ENCODE assay signal across 24 cellular contexts in the genomic region with DNA sequence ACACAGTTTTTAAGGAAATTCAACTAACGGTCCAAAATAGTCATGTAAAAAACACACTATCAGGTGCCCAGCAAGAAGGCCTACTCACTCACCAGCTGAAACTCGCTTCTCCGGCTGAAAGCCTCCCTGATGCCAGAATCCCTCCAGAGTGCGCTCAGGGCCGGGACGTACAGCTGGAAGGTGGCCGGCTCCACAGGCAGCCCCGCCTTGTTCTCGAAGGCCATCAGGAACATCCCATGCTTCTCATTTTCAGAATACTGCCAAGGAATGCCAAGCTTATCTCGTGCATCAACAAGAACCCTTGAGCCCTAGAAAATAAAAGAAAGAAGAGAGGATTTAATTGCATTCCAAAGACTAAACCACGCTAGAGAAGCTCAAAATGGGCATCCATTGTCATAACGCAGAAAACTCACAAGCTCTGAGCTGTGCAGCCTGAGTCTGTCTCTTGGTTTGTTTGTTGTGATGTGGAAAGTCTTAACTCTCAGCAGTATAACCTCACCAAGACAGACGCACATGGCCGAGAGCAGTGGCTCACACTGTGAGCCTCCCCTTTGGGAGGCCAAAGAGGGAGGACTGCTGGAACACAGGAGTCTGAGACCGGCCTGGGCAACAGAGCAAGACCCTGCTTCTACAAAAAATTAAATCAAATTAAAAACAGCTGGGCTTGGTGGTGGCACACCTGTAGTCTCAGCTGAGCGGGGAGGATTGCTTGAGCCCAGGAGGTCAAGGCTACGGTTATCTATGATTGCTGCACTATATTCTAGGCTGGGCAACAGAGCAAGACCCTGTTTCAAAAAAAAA. TPM values are rescaled to one million over a fixed set of nuclear protein-coding genes. Genes with fewer than 3 reads are reported as not detected.
DNase-seq lines count a peak whose midpoint lies in the region; ATAC-seq and TF ChIP-seq lines count a peak whose summit lies in the region.
"Had no signal": no experiment of that assay in that cellular context is flagged by ENCODE, and none has a peak within 500 bp of the region (broad histone marks: within the 10 kb centered on the region; RNA-seq: fewer than 3 reads in every experiment).

No MANE protein-coding gene starts in this region.

- H3K9me3 ChIP-seq in mammary epithelial cell (replicated peaks; ENCODE audit: insufficient read depth, low read length): no peaks in the 10 kb centered on the region
- H3K9me3 ChIP-seq in adrenal gland (replicated peaks in 1 of 3): no peaks in the 10 kb centered on the region
- H3K9me3 ChIP-seq in uterus: no peaks in the 10 kb centered on the region
- H3K9me3 ChIP-seq: A549, gastroesophageal sphincter, tibial nerve had no signal

- H3K56ac ChIP-seq in mesendoderm (ENCODE audit: low read length): no peak overlapping the region

- H3K36me3 Mint-ChIP-seq in MCF 10A (ENCODE audit: insufficient read depth, unreplicated experiment): peaks cover 31% of the 10 kb centered on the region

- dilution Hi-C loops in mammary epithelial cell (cut with HindIII; ENCODE audit: low sequenced_read_pairs): no loop called here

- H3K4me1 ChIP-seq in mammary epithelial cell (ENCODE audit: insufficient read depth, low read length) (no peaks in the 10 kb centered on the region), adrenal gland (replicated peaks in 1 of 2) (peaks cover 0 to 22% of the 10 kb centered on the region in 2 donors), mesendoderm (ENCODE audit: control insufficient read depth, low read depth, low read length) (no peaks in the 10 kb centered on the region), uterus (peaks cover 0 to 4% of the 10 kb centered on the region in 2 donors)
- H3K4me1 ChIP-seq: neural progenitor cell had no signal

- H2AFZ ChIP-seq in mammary epithelial cell (ENCODE audit: low read depth, low read length): no peak overlapping the region
- H2AFZ ChIP-seq: GM23338, hepatocyte, neural progenitor cell had no signal

- H3K79me1 ChIP-seq in mesendoderm (ENCODE audit: low read length): peaks cover 23% of the 10 kb centered on the region

- no peaks in the 10 kb centered on the region for H3K9me3 Mint-ChIP-seq in MCF 10A (ENCODE audit: unreplicated experiment)
- H3K9me3 Mint-ChIP-seq: activated CD4-positive, alpha-beta memory T cell treated with anti-CD3 and anti-CD28 coated beads, Interleukin-2, amount 10 ng/mL, durations not matched to agents 7 days and 5 days; activated naive CD4-positive, alpha-beta T cell treated with anti-CD3 and anti-CD28 coated beads for 36 hours; CD4-positive, alpha-beta memory T cell; GM23338 had no signal

- TF ChIP-seq CTCF in MCF 10A (IDR thresholded peaks at IDR 0.05; ENCODE audit: unreplicated experiment) (no peak), mammary epithelial cell (conservative IDR thresholded peaks at IDR 0.05 in 1 of 2, IDR thresholded peaks at IDR 0.05 in 1 of 2; ENCODE audit: extremely low read depth in 1 of 2, insufficient read depth in 1 of 2, low read depth in 1 of 2, low read length in 2 of 2) (no peak), adrenal gland (IDR thresholded peaks at IDR 0.05) (no peak), uterus (IDR thresholded peaks at IDR 0.05) (no peak)

- H3K27ac ChIP-seq in mammary epithelial cell (ENCODE audit: insufficient read depth, low read depth, low read length) (no peak overlapping the region), adrenal gland (peak overlapping the region in 3 of 5 donors; percentile 28 to 75 (median 64)), mesendoderm (ENCODE audit: low read depth, low read length) (no peak overlapping the region), uterus (peak overlapping the region; percentile 78)
- H3K27ac ChIP-seq: A549, neural progenitor cell had no signal

- no peak overlapping the region for H2BK15ac ChIP-seq in mesendoderm (replicated peaks; ENCODE audit: low read depth)

- H3K4me2 ChIP-seq in mammary epithelial cell (ENCODE audit: insufficient read depth, low read depth, low read length): no peak overlapping the region
- no peak overlapping the region for H3K4me2 ChIP-seq in mesendoderm (ENCODE audit: low read length)
- H3K4me2 ChIP-seq: A549, GM23338, hepatocyte, neural progenitor cell had no signal

- TF ChIP-seq POLR2A in adrenal gland (IDR thresholded peaks at IDR 0.05) (peak in 1 of 2 donors; percentile 11), uterus (IDR thresholded peaks at IDR 0.05) (no peak)

- H3K4me1 Mint-ChIP-seq in MCF 10A (ENCODE audit: insufficient read depth, unreplicated experiment): no peaks in the 10 kb centered on the region
- H3K4me1 Mint-ChIP-seq: neural progenitor cell had no signal

- peak overlapping the region; percentile 68 for H3K27ac Mint-ChIP-seq in MCF 10A (ENCODE audit: low read depth, unreplicated experiment)
- H3K27ac Mint-ChIP-seq: activated CD4-positive, alpha-beta memory T cell treated with anti-CD3 and anti-CD28 coated beads, Interleukin-2, amount 10 ng/mL, durations not matched to agents 7 days and 5 days; activated naive CD4-positive, alpha-beta T cell treated with anti-CD3 and anti-CD28 coated beads for 36 hours; GM23338; neural progenitor cell had no signal

- H3K4me3 Mint-ChIP-seq in MCF 10A (ENCODE audit: unreplicated experiment): no peak overlapping the region
- H3K4me3 Mint-ChIP-seq: activated CD4-positive, alpha-beta memory T cell treated with anti-CD3 and anti-CD28 coated beads, Interleukin-2, amount 10 ng/mL, durations not matched to agents 7 days and 5 days; activated naive CD4-positive, alpha-beta T cell treated with anti-CD3 and anti-CD28 coated beads for 36 hours; CD4-positive, alpha-beta memory T cell; GM23338; neural progenitor cell had no signal

- in situ Hi-C loops in mammary epithelial cell (cut with MboI; ENCODE audit: low sequenced_read_pairs in 2 of 2): no loop called here

- CTCF ChIA-PET in MCF 10A (lab: Yijun Ruan, JAX) (interaction anchor here (0.6 kb wide), 1 partner anchor 648 kb away, joined by 3 read pairs; no protein-coding TSS in a partner anchor), mammary epithelial cell (lab: Charles Lee; ENCODE audit: low non-redundant PET) (no interaction called here)

- H2BK5ac ChIP-seq in mesendoderm (ENCODE audit: low read length): no peak overlapping the region

- no peak overlapping the region for H3K18ac ChIP-seq in mesendoderm (ENCODE audit: low read length)

- DNase-seq in MCF 10A (ENCODE audit: unreplicated experiment) (no peak), mammary epithelial cell (no peak), adrenal gland (peak in 6 of 7 donors; percentile 46 to 81 (median 76)), mesendoderm (no peak), uterus (no peak), T-helper 2 cell (no peak)
- DNase-seq: activated CD4-positive, alpha-beta memory T cell treated with anti-CD3 and anti-CD28 coated beads, Interleukin-2, amount 10 ng/mL, durations not matched to agents 7 days and 5 days; activated naive CD4-positive, alpha-beta T cell treated with anti-CD3 and anti-CD28 coated beads for 36 hours; amniotic stem cell; brain microvascular endothelial cell; CD4-positive, alpha-beta memory T cell; MV-4-11; NCI-H1436; NCI-H2081; Right ventricle myocardium superior; stimulated activated CD4-positive, alpha-beta T cell treated with anti-CD3 and anti-CD28 coated beads, Interleukin-4, amount 100 ng/mL, for 1 hour had no signal

- H3K23ac ChIP-seq in mesendoderm (ENCODE audit: low read length): peak overlapping the region; percentile 24

- ATAC-seq in HG02571 (IDR thresholded peaks at IDR 0.05; ENCODE audit: unreplicated experiment) (no peak), HG03469 (IDR thresholded peaks at IDR 0.05; ENCODE audit: unreplicated experiment) (no peak)
- ATAC-seq: A549, gastroesophageal sphincter, GM23338 had no signal

- WGBS in mammary epithelial cell (ENCODE audit: low coverage, missing lambda C conversion rate): 74% methylated on average over 16 of the region's 17 CpGs
- 49 to 65% (median 54%) methylated on average over 15 to 17 of the region's 17 CpGs for WGBS in adrenal gland, 4 donors
- WGBS in mesendoderm (ENCODE audit: extremely low coverage, insufficient coverage, low lambda C conversion rate): no CpG with 5 or more reads among the region's 17 CpGs

- no TSS peak for BruUV-seq in MCF 10A (replicated peaks; lab: Mats Ljungman, UMichigan)
- BruUV-seq in mammary epithelial cell (replicated peaks; lab: Mats Ljungman, UMichigan): no TSS peak

- intact Hi-C loops in MCF 10A (cut with micrococcal nuclease) (no loop called here), mammary epithelial cell (cut with micrococcal nuclease) (no loop called here), adrenal gland (cut with DNase I) (loop anchor here in 1 of 2 donors (10.0 kb wide), 1 partner anchor 60 kb away; no protein-coding TSS in a partner anchor), uterus (cut with DNase I; ENCODE audit: low total_unique reads) (no loop called here)

- H2AK5ac ChIP-seq in mesendoderm (ENCODE audit: low read length): no peak overlapping the region

- no peak overlapping the region for H4K5ac ChIP-seq in mesendoderm (ENCODE audit: low read length)

- no peak overlapping the region for H2BK120ac ChIP-seq in mesendoderm (ENCODE audit: low read depth, low read length)

- no peaks in the 10 kb centered on the region for H3K27me3 Mint-ChIP-seq in MCF 10A (ENCODE audit: insufficient read depth, unreplicated experiment)
- H3K27me3 Mint-ChIP-seq: activated CD4-positive, alpha-beta memory T cell treated with anti-CD3 and anti-CD28 coated beads, Interleukin-2, amount 10 ng/mL, durations not matched to agents 7 days and 5 days; CD4-positive, alpha-beta memory T cell had no signal

- H4K20me1 ChIP-seq in mammary epithelial cell (ENCODE audit: insufficient read depth, low read length): no peaks in the 10 kb centered on the region

- POLR2A ChIA-PET in MCF 10A (lab: Yijun Ruan, JAX): interaction anchor here (0.7 to 1.2 kb wide), 4 partner anchors 26 to 124 kb away, joined by 3 read pairs; no protein-coding TSS in a partner anchor

- H3K9ac ChIP-seq in mammary epithelial cell (ENCODE audit: insufficient read depth, low read length) (no peak overlapping the region), mesendoderm (ENCODE audit: low read length) (no peak overlapping the region)
- H3K9ac ChIP-seq: neural progenitor cell had no signal

- H3K27me3 ChIP-seq in mammary epithelial cell (ENCODE audit: insufficient read depth, low read length): no peaks in the 10 kb centered on the region
- no peaks in the 10 kb centered on the region for H3K27me3 ChIP-seq in adrenal gland
- H3K27me3 ChIP-seq in mesendoderm (ENCODE audit: insufficient read depth, low read length, poor library complexity): no peaks in the 10 kb centered on the region
- no peaks in the 10 kb centered on the region for H3K27me3 ChIP-seq in uterus
- H3K27me3 ChIP-seq: brain microvascular endothelial cell, gastroesophageal sphincter, hepatocyte, neural progenitor cell, tibial nerve had no signal

- H4K8ac ChIP-seq in mesendoderm (ENCODE audit: low read depth, low read length): no peak overlapping the region

- peaks cover 3% of the 10 kb centered on the region for H3K36me3 ChIP-seq in mammary epithelial cell (ENCODE audit: insufficient read depth, low read length)
- H3K36me3 ChIP-seq in adrenal gland (replicated peaks in 1 of 2): peaks cover 0 to 37% of the 10 kb centered on the region in 2 donors
- peaks cover 9% of the 10 kb centered on the region for H3K36me3 ChIP-seq in mesendoderm (ENCODE audit: control insufficient read depth, insufficient read depth, low read length)
- no peaks in the 10 kb centered on the region for H3K36me3 ChIP-seq in uterus

- no peak overlapping the region for H3K4me3 ChIP-seq in mammary epithelial cell (replicated peaks in 1 of 3; ENCODE audit: insufficient read depth in 1 of 3, low read depth in 2 of 3, low read length in 3 of 3)
- H3K4me3 ChIP-seq in adrenal gland: no peak overlapping the region
- H3K4me3 ChIP-seq in mesendoderm (ENCODE audit: low read length): no peak overlapping the region
- H3K4me3 ChIP-seq in uterus: no peak overlapping the region
- H3K4me3 ChIP-seq: A549, gastroesophageal sphincter, GM23338, hepatocyte, neural progenitor cell, tibial nerve had no signal

- peaks cover 53% of the 10 kb centered on the region for H3K79me2 ChIP-seq in mammary epithelial cell (ENCODE audit: insufficient read depth, low read length)
- peaks cover 33% of the 10 kb centered on the region for H3K79me2 ChIP-seq in mesendoderm (ENCODE audit: control insufficient read depth, insufficient read depth, low read length)

- no peak overlapping the region for H3K4ac ChIP-seq in mesendoderm (ENCODE audit: low read depth, low read length)

RNA-seq across cellular contexts. Expression of gene GNA12, which starts 49.1 kb away (rescaled TPM):
- total RNA-seq in MCF 10A (2022) (36.2 and 38.6 TPM in 2 replicates), mammary epithelial cell (10 to 100 TPM; 26.2 to 46.0 TPM), adrenal gland (10 to 100 TPM; 34.1 to 65.1 (median 52.6) TPM), uterus (100 to 1,000 TPM in 1 of 4 donors, 10 to 100 TPM in 3; 20.5 to 109 (median 50.3) TPM)
- polyA plus RNA-seq in mammary epithelial cell (67.7 TPM), adrenal gland (10 to 100 TPM in 2 of 3 donors, 1 to 10 TPM in 1; 8.2 to 30.9 (median 16.9) TPM)
- 60.6 TPM for polyA minus RNA-seq in mammary epithelial cell
- 46.1 TPM for polyA plus RNA-seq in mesendoderm (2013, experiment 1 of 2)
- 47.4 TPM for polyA plus RNA-seq in mesendoderm (2013, experiment 2 of 2)

Comparison
In these comparisons a context has a peak if more than half of its experiments do, and no peak if none do; other contexts are left out.
1. DNase-seq: peak in adrenal gland (6 of 7); none in MCF 10A (single experiment), mammary epithelial cell (single experiment), mesendoderm (single experiment), uterus (0 of 2) and T-helper 2 cell (0 of 5).
2. H3K27ac ChIP-seq: peak in adrenal gland (3 of 5) and uterus (2 of 2); none in mammary epithelial cell (single experiment) and mesendoderm (single experiment).